ENCODE assay signal across 16 cellular contexts in genomic region chr4:42562016-42562415, GRCh38.
DNase-seq lines count a peak whose midpoint lies in the region; ATAC-seq and TF ChIP-seq lines count a peak whose summit lies in the region.
"Had no signal": no experiment of that assay in that cellular context is flagged by ENCODE, and none has a peak within 500 bp of the region (broad histone marks: within the 10 kb centered on the region; RNA-seq: fewer than 3 reads in every experiment).

No MANE protein-coding gene starts in this region.

- H3K4me3 ChIP-seq in skeletal muscle tissue (ENCODE audit: low read length in 3 of 3) = no peak overlapping the region
- H3K4me3 ChIP-seq: BLaER1 treated with 17β-estradiol and CSF1 and Interleukin-3, amounts not matched to agents 10 nM and 100 nM; GM23338 had no signal

- H3K4me1 ChIP-seq in skeletal muscle tissue (ENCODE audit: control insufficient read depth in 3 of 3, insufficient read depth in 3 of 3, low read length in 3 of 3) = peaks cover 0 to 12% (median 11%) of the 10 kb centered on the region in 3 donors
- H3K4me1 ChIP-seq: BLaER1 treated with 17β-estradiol and CSF1 and Interleukin-3, amounts not matched to agents 10 nM and 100 nM had no signal

- peak overlapping the region; percentile 18 to 56 for H3K27ac Mint-ChIP-seq in stimulated activated naive CD8-positive, alpha-beta T cell treated with anti-CD3 and anti-CD28 coated beads, Interleukin-15, amount 100 ng/mL, for 72 hours
- H3K27ac Mint-ChIP-seq in nephron = peak overlapping the region in 2 of 3 experiments; percentile 1 to 4
- no peak overlapping the region for H3K27ac Mint-ChIP-seq in mesothelial cell of epicardium
- H3K27ac Mint-ChIP-seq: CD4-positive, CD25-positive, alpha-beta regulatory T cell; GM23338 had no signal

- no peaks in the 10 kb centered on the region for H3K4me1 Mint-ChIP-seq in stimulated activated naive CD8-positive, alpha-beta T cell treated with anti-CD3 and anti-CD28 coated beads, Interleukin-15, amount 100 ng/mL, for 72 hours
- H3K4me1 Mint-ChIP-seq in nephron = peaks cover 5% of the 10 kb centered on the region
- peaks cover 5% of the 10 kb centered on the region for H3K4me1 Mint-ChIP-seq in mesothelial cell of epicardium
- H3K4me1 Mint-ChIP-seq: GM23338 had no signal

- H3K27me3 ChIP-seq in skeletal muscle tissue (ENCODE audit: control insufficient read depth in 3 of 3, insufficient read depth in 3 of 3, low read length in 3 of 3) = no peaks in the 10 kb centered on the region
- H3K27me3 ChIP-seq: BLaER1 treated with 17β-estradiol and CSF1 and Interleukin-3, amounts not matched to agents 10 nM and 100 nM had no signal

- ATAC-seq in stimulated activated naive CD8-positive, alpha-beta T cell treated with anti-CD3 and anti-CD28 coated beads, Interleukin-15, amount 100 ng/mL, for 72 hours = no peak
- no peak for ATAC-seq in stimulated activated naive CD8-positive, alpha-beta T cell treated with anti-CD3 and anti-CD28 coated beads, Interleukin-15, Interleukin-2, amounts not matched to agents 100 U/mL and 50 U/mL, for 24 hours
- ATAC-seq: GM23338 had no signal

- no peak for DNase-seq in stimulated activated naive CD8-positive, alpha-beta T cell treated with anti-CD3 and anti-CD28 coated beads, Interleukin-15, amount 100 ng/mL, for 72 hours
- no peak for DNase-seq in stimulated activated naive CD8-positive, alpha-beta T cell treated with anti-CD3 and anti-CD28 coated beads, Interleukin-15, Interleukin-2, amounts not matched to agents 100 U/mL and 50 U/mL, for 24 hours
- DNase-seq in stimulated activated CD4-positive, alpha-beta T cell treated with anti-CD3 and anti-CD28 coated beads, Interleukin-4, amount 100 ng/mL, for 24 hours = no peak
- DNase-seq in nucleus accumbens (lab: John Stamatoyannopoulos, UW) = no peak
- no peak for DNase-seq in mesothelial cell of epicardium (ENCODE audit: low spot score in 2 of 2, unreplicated experiment in 2 of 2)
- DNase-seq: 8988T; AML-193; Calu3; CD4-positive, CD25-positive, alpha-beta regulatory T cell; DMS 273 treated with DMSO at 0.1 percent for 48 hours; H7 had no signal

- H3K9ac ChIP-seq in skeletal muscle tissue (ENCODE audit: low read depth in 1 of 3, low read length in 3 of 3) = no peak overlapping the region
- H3K9ac ChIP-seq: BLaER1 treated with 17β-estradiol and CSF1 and Interleukin-3, amounts not matched to agents 10 nM and 100 nM had no signal

- H3K36me3 Mint-ChIP-seq in nephron (ENCODE audit: low read depth) (peaks cover 19% of the 10 kb centered on the region), mesothelial cell of epicardium (peaks cover 13% of the 10 kb centered on the region)

- no peak overlapping the region for H3K4me3 Mint-ChIP-seq in stimulated activated naive CD8-positive, alpha-beta T cell treated with anti-CD3 and anti-CD28 coated beads, Interleukin-15, amount 100 ng/mL, for 72 hours
- no peak overlapping the region for H3K4me3 Mint-ChIP-seq in nephron
- no peak overlapping the region for H3K4me3 Mint-ChIP-seq in mesothelial cell of epicardium
- H3K4me3 Mint-ChIP-seq: CD4-positive, CD25-positive, alpha-beta regulatory T cell; GM23338 had no signal

- no peaks in the 10 kb centered on the region for H3K36me3 ChIP-seq in skeletal muscle tissue (ENCODE audit: control insufficient read depth in 3 of 3, insufficient read depth in 3 of 3, low read length in 3 of 3)

- H3K9me3 Mint-ChIP-seq in stimulated activated naive CD8-positive, alpha-beta T cell treated with anti-CD3 and anti-CD28 coated beads, Interleukin-15, amount 100 ng/mL, for 72 hours = no peaks in the 10 kb centered on the region
- H3K9me3 Mint-ChIP-seq in nephron = peaks cover 13% of the 10 kb centered on the region
- H3K9me3 Mint-ChIP-seq in mesothelial cell of epicardium = peaks cover 12% of the 10 kb centered on the region
- H3K9me3 Mint-ChIP-seq: CD4-positive, CD25-positive, alpha-beta regulatory T cell had no signal

- H3K27ac ChIP-seq in skeletal muscle tissue (ENCODE audit: low read depth, low read length) = peak overlapping the region; percentile 21
- H3K27ac ChIP-seq: BLaER1 treated with 17β-estradiol and CSF1 and Interleukin-3, amounts not matched to agents 10 nM and 100 nM; HL-60 had no signal

- H3K27me3 Mint-ChIP-seq in stimulated activated naive CD8-positive, alpha-beta T cell treated with anti-CD3 and anti-CD28 coated beads, Interleukin-15, amount 100 ng/mL, for 72 hours = no peaks in the 10 kb centered on the region
- H3K27me3 Mint-ChIP-seq in nephron (ENCODE audit: low read depth) (no peaks in the 10 kb centered on the region), mesothelial cell of epicardium (ENCODE audit: low read depth) (no peaks in the 10 kb centered on the region)
- H3K27me3 Mint-ChIP-seq: CD4-positive, CD25-positive, alpha-beta regulatory T cell had no signal

- no peak for TF ChIP-seq CTCF in nephron (IDR thresholded peaks at IDR 0.05; ENCODE audit: unreplicated experiment in 3 of 3)
- TF ChIP-seq CTCF in mesothelial cell of epicardium (IDR thresholded peaks at IDR 0.05; ENCODE audit: unreplicated experiment) = no peak

- H3K9me3 ChIP-seq in skeletal muscle tissue (ENCODE audit: control insufficient read depth in 3 of 3, low read length in 3 of 3) = no peaks in the 10 kb centered on the region
